Comparison of ENCODE assay signal across 4 cellular contexts in genomic region chr2:219312683-219313263, GRCh38. TPM values are rescaled to one million over a fixed set of nuclear protein-coding genes. Genes with fewer than 3 reads are reported as not detected.
"Had no signal": no experiment of that assay in that cellular context is flagged by ENCODE, and none has a peak within 500 bp of the region (broad histone marks: within the 10 kb centered on the region; RNA-seq: fewer than 3 reads in every experiment).

No MANE protein-coding gene starts in this region.

RNA-seq across cellular contexts. Expression of gene PTPRN, which starts 3.6 kb away (rescaled TPM):
- total RNA-seq: MCF 10A had no signal

RNA-seq across cellular contexts. Expression of gene RESP18, which starts 19.8 kb away (rescaled TPM):
- total RNA-seq: LHCN-M2, M059J, MCF 10A, NCI-H460 had no signal

RNA-seq across cellular contexts. Expression of gene TUBA4B, which starts 59.7 kb away (rescaled TPM):
- total RNA-seq: LHCN-M2, M059J, MCF 10A, NCI-H460 had no signal
